7 cellular contexts compared by ENCODE assay signal in genomic region chr11:62706841-62707240, GRCh38. TPM values are rescaled to one million over a fixed set of nuclear protein-coding genes. Genes with fewer than 3 reads are reported as not detected.
A peak's percentile ranks its signal among the peaks of the same experiment; 100 is the strongest.
DNase-seq lines count a peak whose midpoint lies in the region; ATAC-seq, FAIRE-seq and TF ChIP-seq lines count a peak whose summit lies in the region.

No MANE protein-coding gene starts in this region.

- peak overlapping the region in 1 of 3 experiments; percentile 53 for H3K4me3 ChIP-seq in keratinocyte (ENCODE audit: control insufficient read depth in 2 of 3, extremely low read depth in 1 of 3, insufficient read depth in 2 of 3, low read depth in 1 of 3, low read length in 3 of 3)

- POLR2A ChIA-PET in activated naive CD8-positive, alpha-beta T cell treated with anti-CD3 and anti-CD28 coated beads, Interleukin-2, amount 10 ng/mL, durations not matched to agents 7 days and 5 days (lab: Charles Lee), result interaction anchor here (0.8 to 8.3 kb wide), 10 partner anchors 20 to 174 kb away, joined by 3 to 107 read pairs (median 24); partner anchors contain the start of genes C11orf98, CSKMT, HNRNPUL2 and LBHD1

- H3K4me1 ChIP-seq in keratinocyte (ENCODE audit: control insufficient read depth, extremely low read depth, insufficient read depth, low read length), result peaks cover 36% of the 10 kb centered on the region

- H3K9ac ChIP-seq in keratinocyte (ENCODE audit: control insufficient read depth, extremely low read depth, insufficient read depth, low read length), result peak overlapping the region; percentile 52

- no peak overlapping the region for H2AFZ ChIP-seq in keratinocyte (ENCODE audit: control insufficient read depth, low read length)

- DNase-seq in activated naive CD8-positive, alpha-beta T cell treated with anti-CD3 and anti-CD28 coated beads, Interleukin-2, amount 10 ng/mL, durations not matched to agents 7 days and 5 days, result no peak
- DNase-seq in keratinocyte (ENCODE audit: low read depth, low spot score) (no peak), NCI-H146 treated with DMSO at 0.1 percent for 48 hours (lab: John Stamatoyannopoulos, UW; ENCODE audit: unreplicated experiment) (no peak), COLO668 (lab: John Stamatoyannopoulos, UW; ENCODE audit: unreplicated experiment) (no peak)
- no peak for DNase-seq in stimulated activated naive B cell treated with anti-CD40 and anti-IgM and Interleukin-4, amounts not matched to agents 10 μg/mL and 1 μg/mL and 100 μg/mL, for 72 hours
- no peak for DNase-seq in stimulated activated CD4-positive, alpha-beta T cell treated with anti-CD3 and anti-CD28 coated beads, Interleukin-1b, Interleukin-23, amount 100 ng/mL, for 48 hours

- H3K36me3 Mint-ChIP-seq in activated naive CD8-positive, alpha-beta T cell treated with anti-CD3 and anti-CD28 coated beads, Interleukin-2, amount 10 ng/mL, durations not matched to agents 7 days and 5 days, result peaks cover 16% of the 10 kb centered on the region
- H3K36me3 Mint-ChIP-seq in stimulated activated naive B cell treated with anti-CD40 and anti-IgM and Interleukin-4, amounts not matched to agents 10 μg/mL and 1 μg/mL and 100 μg/mL, for 72 hours, result peaks cover 34 to 45% of the 10 kb centered on the region in 2 donors

- H3K9me3 Mint-ChIP-seq in activated naive CD8-positive, alpha-beta T cell treated with anti-CD3 and anti-CD28 coated beads, Interleukin-2, amount 10 ng/mL, durations not matched to agents 7 days and 5 days, result no peaks in the 10 kb centered on the region
- H3K9me3 Mint-ChIP-seq in stimulated activated naive B cell treated with anti-CD40 and anti-IgM and Interleukin-4, amounts not matched to agents 10 μg/mL and 1 μg/mL and 100 μg/mL, for 72 hours, result peaks cover 0 to 1% of the 10 kb centered on the region in 2 donors

- H3K27me3 ChIP-seq in keratinocyte (ENCODE audit: control insufficient read depth, extremely low read depth, insufficient read depth, low read length), result no peaks in the 10 kb centered on the region

- H3K27me3 Mint-ChIP-seq in activated naive CD8-positive, alpha-beta T cell treated with anti-CD3 and anti-CD28 coated beads, Interleukin-2, amount 10 ng/mL, durations not matched to agents 7 days and 5 days, result no peaks in the 10 kb centered on the region
- H3K27me3 Mint-ChIP-seq in stimulated activated naive B cell treated with anti-CD40 and anti-IgM and Interleukin-4, amounts not matched to agents 10 μg/mL and 1 μg/mL and 100 μg/mL, for 72 hours, result no peaks in the 10 kb centered on the region

- peak overlapping the region; percentile 73 for H3K27ac Mint-ChIP-seq in activated naive CD8-positive, alpha-beta T cell treated with anti-CD3 and anti-CD28 coated beads, Interleukin-2, amount 10 ng/mL, durations not matched to agents 7 days and 5 days
- H3K27ac Mint-ChIP-seq in stimulated activated naive B cell treated with anti-CD40 and anti-IgM and Interleukin-4, amounts not matched to agents 10 μg/mL and 1 μg/mL and 100 μg/mL, for 72 hours, result peak overlapping the region; percentile 37

- H3K79me2 ChIP-seq in keratinocyte (ENCODE audit: control insufficient read depth, insufficient read depth, low read length), result no peaks in the 10 kb centered on the region

- TF ChIP-seq CTCF in keratinocyte (optimal IDR thresholded peaks at IDR 0.05 in 1 of 3, IDR thresholded peaks at IDR 0.05 in 1 of 3, conservative IDR thresholded peaks at IDR 0.05 in 1 of 3; ENCODE audit: extremely low read depth in 1 of 3, insufficient read depth in 2 of 3, low read length in 3 of 3), result no peak

- peaks cover 39% of the 10 kb centered on the region for H3K4me1 Mint-ChIP-seq in activated naive CD8-positive, alpha-beta T cell treated with anti-CD3 and anti-CD28 coated beads, Interleukin-2, amount 10 ng/mL, durations not matched to agents 7 days and 5 days
- H3K4me1 Mint-ChIP-seq in stimulated activated naive B cell treated with anti-CD40 and anti-IgM and Interleukin-4, amounts not matched to agents 10 μg/mL and 1 μg/mL and 100 μg/mL, for 72 hours, result peaks cover 36 to 58% of the 10 kb centered on the region in 2 donors

- peak overlapping the region; percentile 72 for H3K4me2 ChIP-seq in keratinocyte (ENCODE audit: control insufficient read depth, extremely low read depth, insufficient read depth, low read depth, low read length)

- no peaks in the 10 kb centered on the region for H3K9me1 ChIP-seq in keratinocyte (ENCODE audit: control insufficient read depth, extremely low read depth, insufficient read depth, low read length)

- H3K27ac ChIP-seq in KOPT-K1 (ENCODE audit: low read depth, low read length, poor library complexity, severe bottlenecking), result peak overlapping the region; percentile 90
- H3K27ac ChIP-seq in keratinocyte (ENCODE audit: control insufficient read depth, insufficient read depth, low read length), result no peak overlapping the region

- no peaks in the 10 kb centered on the region for H4K20me1 ChIP-seq in keratinocyte (ENCODE audit: control insufficient read depth, extremely low read depth, insufficient read depth, low read length)

- no peaks in the 10 kb centered on the region for H3K9me3 ChIP-seq in KOPT-K1 (ENCODE audit: insufficient read depth, low read length, poor library complexity, severe bottlenecking)
- H3K9me3 ChIP-seq in keratinocyte (ENCODE audit: control insufficient read depth, low read depth, low read length), result no peaks in the 10 kb centered on the region

- no peak for FAIRE-seq in keratinocyte (lab: Jason Lieb, UNC)

- no peak for ATAC-seq in activated naive CD8-positive, alpha-beta T cell treated with anti-CD3 and anti-CD28 coated beads, Interleukin-2, amount 10 ng/mL, durations not matched to agents 7 days and 5 days (ENCODE audit: low read depth)
- no peak for ATAC-seq in stimulated activated naive B cell treated with anti-CD40 and anti-IgM and Interleukin-4, amounts not matched to agents 10 μg/mL and 1 μg/mL and 100 μg/mL, for 72 hours (replicated peaks)

- H3K4me3 Mint-ChIP-seq in activated naive CD8-positive, alpha-beta T cell treated with anti-CD3 and anti-CD28 coated beads, Interleukin-2, amount 10 ng/mL, durations not matched to agents 7 days and 5 days, result peak overlapping the region; percentile 91
- peak overlapping the region; percentile 95 to 99 for H3K4me3 Mint-ChIP-seq in stimulated activated naive B cell treated with anti-CD40 and anti-IgM and Interleukin-4, amounts not matched to agents 10 μg/mL and 1 μg/mL and 100 μg/mL, for 72 hours

- H3K36me3 ChIP-seq in KOPT-K1 (ENCODE audit: insufficient read depth, low read length) (peaks cover 18% of the 10 kb centered on the region), keratinocyte (ENCODE audit: control insufficient read depth in 2 of 2, extremely low read depth in 1 of 2, insufficient read depth in 2 of 2, low read length in 2 of 2) (peaks cover 2 to 13% of the 10 kb centered on the region in 2 experiments)

- dilution Hi-C loops in keratinocyte (cut with MboI; ENCODE audit: extremely low pct_ligation_motif_present, low sequenced_read_pairs), result no loop called here

RNA-seq across cellular contexts. Expression of gene BSCL2, which starts 0.4 kb away (rescaled TPM):
- 10 to 100 TPM; 29.9 to 39.4 TPM for total RNA-seq in activated naive CD8-positive, alpha-beta T cell treated with anti-CD3 and anti-CD28 coated beads, Interleukin-2, amount 10 ng/mL, durations not matched to agents 7 days and 5 days
- 21.9 to 50.5 TPM (median 38.6 TPM) in 3 replicates for polyA plus RNA-seq in keratinocyte
- 3.9 TPM for polyA plus RNA-seq in keratinocyte (2011; ENCODE audit: low read depth)
- polyA plus RNA-seq in keratinocyte (2011; cell fraction: cytosol; rRNA removed), result 34.8 and 37.2 TPM in 2 replicates
- polyA plus RNA-seq in keratinocyte (2011; cell fraction: nucleus; rRNA removed), result 18.7 and 37.1 TPM in 2 replicates
- 22.3 and 57.9 TPM in 2 replicates for polyA plus RNA-seq in keratinocyte (2012; ENCODE audit: low replicate concordance)
- 50.9 to 87.0 TPM (median 71.8 TPM) in 3 replicates for polyA minus RNA-seq in keratinocyte
- 55.4 TPM for polyA minus RNA-seq in keratinocyte (2011; cell fraction: cytosol; rRNA and poly(A)+ RNA removed)
- polyA minus RNA-seq in keratinocyte (2011; cell fraction: nucleus; rRNA and poly(A)+ RNA removed), result 19.2 and 19.8 TPM in 2 replicates

RNA-seq across cellular contexts. Expression of gene GNG3, which starts 0.6 kb away (rescaled TPM):
- not detected for total RNA-seq in activated naive CD8-positive, alpha-beta T cell treated with anti-CD3 and anti-CD28 coated beads, Interleukin-2, amount 10 ng/mL, durations not matched to agents 7 days and 5 days
- polyA plus RNA-seq in keratinocyte, result not detected in 3 replicates
- not detected for polyA plus RNA-seq in keratinocyte (2011; ENCODE audit: low read depth)
- polyA plus RNA-seq in keratinocyte (2011; cell fraction: cytosol; rRNA removed), result not detected in 2 replicates
- not detected in 2 replicates for polyA plus RNA-seq in keratinocyte (2011; cell fraction: nucleus; rRNA removed)
- not detected in 2 replicates for polyA plus RNA-seq in keratinocyte (2012; ENCODE audit: low replicate concordance)
- polyA minus RNA-seq in keratinocyte, result not detected in 3 replicates
- polyA minus RNA-seq in keratinocyte (2011; cell fraction: cytosol; rRNA and poly(A)+ RNA removed), result not detected
- not detected in 2 replicates for polyA minus RNA-seq in keratinocyte (2011; cell fraction: nucleus; rRNA and poly(A)+ RNA removed)

RNA-seq across cellular contexts. Expression of gene LRRN4CL, which starts 17.5 kb away (rescaled TPM):
- under 1 TPM; 0.19 to 0.23 TPM for total RNA-seq in activated naive CD8-positive, alpha-beta T cell treated with anti-CD3 and anti-CD28 coated beads, Interleukin-2, amount 10 ng/mL, durations not matched to agents 7 days and 5 days
- polyA plus RNA-seq in keratinocyte, result 0.08 TPM in 3 replicates
- polyA plus RNA-seq in keratinocyte (2011; ENCODE audit: low read depth), result not detected
- 0.04 TPM in 2 replicates for polyA plus RNA-seq in keratinocyte (2011; cell fraction: cytosol; rRNA removed)
- 0.23 and 0.28 TPM in 2 replicates for polyA plus RNA-seq in keratinocyte (2011; cell fraction: nucleus; rRNA removed)
- 0.39 TPM in 1 of 2 replicates, not detected in the other for polyA plus RNA-seq in keratinocyte (2012; ENCODE audit: low replicate concordance)
- 0.13 to 0.36 TPM (median 0.13 TPM) in 3 replicates for polyA minus RNA-seq in keratinocyte
- polyA minus RNA-seq in keratinocyte (2011; cell fraction: cytosol; rRNA and poly(A)+ RNA removed), result not detected
- polyA minus RNA-seq in keratinocyte (2011; cell fraction: nucleus; rRNA and poly(A)+ RNA removed), result 0.39 and 0.42 TPM in 2 replicates

RNA-seq across cellular contexts. Expression of gene HNRNPUL2, which starts 20.4 kb away (rescaled TPM):
- 10 to 100 TPM; 67.9 to 72.5 TPM for total RNA-seq in activated naive CD8-positive, alpha-beta T cell treated with anti-CD3 and anti-CD28 coated beads, Interleukin-2, amount 10 ng/mL, durations not matched to agents 7 days and 5 days
- 17.2 to 29.0 TPM (median 20.3 TPM) in 3 replicates for polyA plus RNA-seq in keratinocyte
- 17.3 TPM for polyA plus RNA-seq in keratinocyte (2011; ENCODE audit: low read depth)
- polyA plus RNA-seq in keratinocyte (2011; cell fraction: cytosol; rRNA removed), result 26.5 and 31.2 TPM in 2 replicates
- 44.7 and 47.5 TPM in 2 replicates for polyA plus RNA-seq in keratinocyte (2011; cell fraction: nucleus; rRNA removed)
- 27.0 and 57.0 TPM in 2 replicates for polyA plus RNA-seq in keratinocyte (2012; ENCODE audit: low replicate concordance)
- 10.2 to 19.5 TPM (median 13.6 TPM) in 3 replicates for polyA minus RNA-seq in keratinocyte
- polyA minus RNA-seq in keratinocyte (2011; cell fraction: cytosol; rRNA and poly(A)+ RNA removed), result 13.6 TPM
- polyA minus RNA-seq in keratinocyte (2011; cell fraction: nucleus; rRNA and poly(A)+ RNA removed), result 12.9 and 22.8 TPM in 2 replicates

RNA-seq across cellular contexts. Expression of gene TTC9C, which starts 21.4 kb away (rescaled TPM):
- 10 to 100 TPM; 49.5 to 56.4 TPM for total RNA-seq in activated naive CD8-positive, alpha-beta T cell treated with anti-CD3 and anti-CD28 coated beads, Interleukin-2, amount 10 ng/mL, durations not matched to agents 7 days and 5 days
- 14.7 to 26.1 TPM (median 23.8 TPM) in 3 replicates for polyA plus RNA-seq in keratinocyte
- polyA plus RNA-seq in keratinocyte (2011; ENCODE audit: low read depth), result 20.3 TPM
- polyA plus RNA-seq in keratinocyte (2011; cell fraction: cytosol; rRNA removed), result 11.7 and 11.9 TPM in 2 replicates
- 31.7 and 36.5 TPM in 2 replicates for polyA plus RNA-seq in keratinocyte (2011; cell fraction: nucleus; rRNA removed)
- polyA plus RNA-seq in keratinocyte (2012; ENCODE audit: low replicate concordance), result 17.7 and 30.0 TPM in 2 replicates
- 9.5 to 12.0 TPM (median 10.0 TPM) in 3 replicates for polyA minus RNA-seq in keratinocyte
- polyA minus RNA-seq in keratinocyte (2011; cell fraction: cytosol; rRNA and poly(A)+ RNA removed), result 7.1 TPM
- polyA minus RNA-seq in keratinocyte (2011; cell fraction: nucleus; rRNA and poly(A)+ RNA removed), result 5.1 and 9.7 TPM in 2 replicates
